ENCODE assay signal across 28 cellular contexts in genomic region chr3:178277605-178278004, GRCh38.
DNase-seq lines count a peak whose midpoint lies in the region; ATAC-seq, FAIRE-seq and TF ChIP-seq lines count a peak whose summit lies in the region.
"Had no signal": no experiment of that assay in that cellular context is flagged by ENCODE, and none has a peak within 500 bp of the region (broad histone marks: within the 10 kb centered on the region; RNA-seq: fewer than 3 reads in every experiment).

No MANE protein-coding gene starts in this region.

- peaks cover 0 to 37% (median 13%) of the 10 kb centered on the region in 11 donors for H3K9me3 ChIP-seq in heart right ventricle
- H3K9me3 ChIP-seq in right cardiac atrium (ENCODE audit: control insufficient read depth, low read length): no peaks in the 10 kb centered on the region
- peaks cover 0 to 10% of the 10 kb centered on the region in 2 donors for H3K9me3 ChIP-seq in duodenal mucosa (ENCODE audit: control insufficient read depth in 1 of 2, low read length in 2 of 2)
- peaks cover 1% of the 10 kb centered on the region for H3K9me3 ChIP-seq in small intestine (ENCODE audit: control insufficient read depth, low read depth)
- H3K9me3 ChIP-seq: HAP-1, vagina had no signal

- H3K9ac ChIP-seq in duodenal mucosa (ENCODE audit: low read depth in 1 of 2, low read length in 2 of 2): peak overlapping the region in 1 of 2 donors; percentile 18
- H3K9ac ChIP-seq: neural progenitor cell had no signal

- ATAC-seq in heart right ventricle: peak in 5 of 8 donors; percentile 50 to 91 (median 62)
- ATAC-seq in right cardiac atrium: no peak
- peak; percentile 96 for ATAC-seq in left colon
- ATAC-seq in GM18907 (IDR thresholded peaks at IDR 0.05; ENCODE audit: unreplicated experiment): no peak
- ATAC-seq in GM19467 (IDR thresholded peaks at IDR 0.05; ENCODE audit: unreplicated experiment): no peak
- no peak for ATAC-seq in GM19397 (IDR thresholded peaks at IDR 0.05; ENCODE audit: unreplicated experiment)
- ATAC-seq: activated CD4-positive, CD25-positive, alpha-beta regulatory T cell treated with anti-CD3 and anti-CD28 coated beads, Interleukin-2, amount 50 U/mL, for 24 hours; T-helper 17 cell had no signal

- H3K27me3 ChIP-seq in heart right ventricle (no peaks in the 10 kb centered on the region), right cardiac atrium (ENCODE audit: control insufficient read depth, insufficient read depth) (no peaks in the 10 kb centered on the region), duodenal mucosa (ENCODE audit: control insufficient read depth in 1 of 2, insufficient read depth in 2 of 2, low read length in 2 of 2) (no peaks in the 10 kb centered on the region), small intestine (ENCODE audit: control insufficient read depth in 2 of 2, insufficient read depth in 2 of 2, low read length in 2 of 2) (no peaks in the 10 kb centered on the region)
- H3K27me3 ChIP-seq: brain microvascular endothelial cell, dorsolateral prefrontal cortex, neural progenitor cell, sigmoid colon, tibial artery, vagina had no signal

- no peaks in the 10 kb centered on the region for H3K36me3 ChIP-seq in heart right ventricle
- H3K36me3 ChIP-seq in duodenal mucosa (ENCODE audit: control insufficient read depth in 1 of 2, insufficient read depth in 2 of 2, low read length in 2 of 2): no peaks in the 10 kb centered on the region
- no peaks in the 10 kb centered on the region for H3K36me3 ChIP-seq in small intestine (ENCODE audit: control insufficient read depth in 2 of 2, insufficient read depth in 2 of 2, low read length in 2 of 2)
- H3K36me3 ChIP-seq: brain microvascular endothelial cell, HAP-1, neural progenitor cell, sigmoid colon, tibial artery, vagina had no signal

- no peak for DNase-seq in heart right ventricle
- DNase-seq in right cardiac atrium: no peak
- DNase-seq in left colon: no peak
- peak; percentile 82 for DNase-seq in small intestine
- DNase-seq: activated CD4-positive, alpha-beta T cell treated with anti-CD3 and anti-CD28 coated beads, Interleukin-2, amount 50 U/mL, for 4 hours; activated T-cell treated with anti-CD3 and anti-CD28 coated beads, Interleukin-2, amount 50 U/mL, for 48 hours; brain microvascular endothelial cell; DND-41; dorsolateral prefrontal cortex; glutamatergic neuron; islet precursor cell; NCI-H1417; NCI-H2029 treated with DMSO at 0.1 percent for 48 hours; NCI-H524 treated with DMSO at 0.1 percent for 48 hours; OCI-M1; sigmoid colon; stimulated activated CD4-positive, alpha-beta T cell treated with anti-CD3 and anti-CD28 coated beads, Interleukin-4, amount 100 ng/mL, for 1 hour; T-helper 17 cell; tibial artery had no signal

- H3K4me3 ChIP-seq in heart right ventricle (no peak overlapping the region), right cardiac atrium (ENCODE audit: low read length) (no peak overlapping the region), duodenal mucosa (ENCODE audit: low read depth in 1 of 2, low read length in 2 of 2) (peak overlapping the region in 1 of 2 donors; percentile 47), small intestine (ENCODE audit: low read depth in 1 of 2, low read length in 2 of 2) (no peak overlapping the region)
- H3K4me3 ChIP-seq: dorsolateral prefrontal cortex, HAP-1, lung, neural progenitor cell, sigmoid colon, tibial artery, vagina had no signal

- H3K27ac ChIP-seq in heart right ventricle (peak overlapping the region in 3 of 10 donors; percentile 11 to 54 (median 37)), right cardiac atrium (ENCODE audit: low read length) (no peak overlapping the region), duodenal mucosa (ENCODE audit: low read depth, low read length) (peak overlapping the region; percentile 23), small intestine (ENCODE audit: low read depth in 1 of 2, low read length in 1 of 2) (peak overlapping the region; percentile 60 to 71)
- H3K27ac ChIP-seq: brain microvascular endothelial cell, dorsolateral prefrontal cortex, neural progenitor cell, sigmoid colon, tibial artery, vagina had no signal

- TF ChIP-seq CTCF in heart right ventricle (IDR thresholded peaks at IDR 0.05): no peak

- FAIRE-seq in small intestine (lab: Jason Lieb, UNC): peak; percentile 62

- 79 to 82% methylated on average over 2 of the region's 2 CpGs for WGBS in heart right ventricle, 2 donors
- 82% methylated on average over 2 of the region's 2 CpGs for WGBS in right cardiac atrium
- WGBS in small intestine, 3 donors: 18 to 68% (median 26%) methylated on average over 2 of the region's 2 CpGs

- H3K4me1 ChIP-seq in heart right ventricle (peaks cover 0 to 6% (median 0%) of the 10 kb centered on the region in 9 donors), right cardiac atrium (ENCODE audit: control insufficient read depth, insufficient read depth, low read length) (no peaks in the 10 kb centered on the region), duodenal mucosa (ENCODE audit: control insufficient read depth in 1 of 2, insufficient read depth in 2 of 2, low read length in 2 of 2) (peaks cover 4 to 12% of the 10 kb centered on the region in 2 donors), small intestine (ENCODE audit: control insufficient read depth in 2 of 2, insufficient read depth in 1 of 2, low read depth in 1 of 2, low read length in 1 of 2) (no peaks in the 10 kb centered on the region)
- H3K4me1 ChIP-seq: HAP-1, neural progenitor cell, sigmoid colon had no signal

- intact Hi-C loops in heart right ventricle (cut with DNase I) (no loop called here), right cardiac atrium (cut with DNase I) (no loop called here), left colon (cut with DNase I, micrococcal nuclease) (no loop called here)

Comparison
In these comparisons a context has a peak if more than half of its experiments do, and no peak if none do; other contexts are left out.
1. ATAC-seq: peak in heart right ventricle (5 of 8) and left colon (single experiment); none in right cardiac atrium (0 of 2), GM18907 (single experiment), GM19467 (single experiment) and GM19397 (single experiment).